ENCODE assay signal across 17 cellular contexts in genomic region chr2:45210466-45211195, GRCh38.
A peak's percentile ranks its signal among the peaks of the same experiment; 100 is the strongest.
DNase-seq lines count a peak whose midpoint lies in the region; ATAC-seq and TF ChIP-seq lines count a peak whose summit lies in the region.
"Had no signal": no experiment of that assay in that cellular context is flagged by ENCODE, and none has a peak within 500 bp of the region (broad histone marks: within the 10 kb centered on the region; RNA-seq: fewer than 3 reads in every experiment).

No MANE protein-coding gene starts in this region.

- no peak overlapping the region for H3K27ac ChIP-seq in CD8-positive, alpha-beta memory T cell (ENCODE audit: low read depth, low read length)

- DNase-seq in ELR (ENCODE audit: low read depth) (peak; percentile 48), RPMI7951 (ENCODE audit: low read depth) (peak; percentile 19), fibroblast of peridontal ligament (ENCODE audit: extremely low read depth) (peak; percentile 97), omental fat pad (ENCODE audit: low spot score) (no peak)
- DNase-seq in CD8-positive, alpha-beta memory T cell, result no peak
- DNase-seq: activated CD8-positive, alpha-beta T cell treated with anti-CD3 and anti-CD28 coated beads for 36 hours; C1 segment of cervical spinal cord; NCI-H187 treated with DMSO at 0.1 percent for 48 hours; NCI-H526 treated with DMSO at 0.1 percent for 48 hours; retina; SHP77; stimulated activated CD8-positive, alpha-beta memory T cell treated with anti-CD3 and anti-CD28 coated beads, Interleukin-4, amount 100 ng/mL, for 48 hours had no signal

- H3K4me1 ChIP-seq in CD8-positive, alpha-beta memory T cell (ENCODE audit: insufficient read depth, low read length), result no peaks in the 10 kb centered on the region

- no peaks in the 10 kb centered on the region for H3K9me3 Mint-ChIP-seq in CD8-positive, alpha-beta memory T cell
- H3K9me3 Mint-ChIP-seq: activated CD8-positive, alpha-beta T cell treated with anti-CD3 and anti-CD28 coated beads for 36 hours; activated T-helper 17 cell treated with anti-CD3 and anti-CD28 coated beads, Interleukin-2, amount 50 U/mL, for 72 hours; natural killer cell treated with Interleukin-12 subunit alpha and Interleukin-12 subunit beta and Interleukin-15 and Interleukin-18, amount 100 ng/mL, for 72 hours had no signal

- no peak for ATAC-seq in HG02759 (IDR thresholded peaks at IDR 0.05; ENCODE audit: unreplicated experiment)
- no peak for ATAC-seq in omental fat pad (ENCODE audit: low FRiP score)
- no peak for ATAC-seq in HG02970 (IDR thresholded peaks at IDR 0.05; ENCODE audit: low FRiP score, unreplicated experiment)
- ATAC-seq: activated CD8-positive, alpha-beta T cell treated with anti-CD3 and anti-CD28 coated beads for 36 hours; activated T-helper 17 cell treated with anti-CD3 and anti-CD28 coated beads, Interleukin-2, amount 50 U/mL, for 72 hours; natural killer cell treated with Interleukin-12 subunit alpha and Interleukin-12 subunit beta and Interleukin-15 and Interleukin-18, amount 100 ng/mL, for 72 hours had no signal

- H3K9me3 ChIP-seq in CD8-positive, alpha-beta memory T cell (ENCODE audit: low read length), result no peaks in the 10 kb centered on the region

- no peak overlapping the region for H3K27ac Mint-ChIP-seq in CD8-positive, alpha-beta memory T cell
- H3K27ac Mint-ChIP-seq: activated CD8-positive, alpha-beta T cell treated with anti-CD3 and anti-CD28 coated beads for 36 hours; activated T-helper 17 cell treated with anti-CD3 and anti-CD28 coated beads, Interleukin-2, amount 50 U/mL, for 72 hours; natural killer cell treated with Interleukin-12 subunit alpha and Interleukin-12 subunit beta and Interleukin-15 and Interleukin-18, amount 100 ng/mL, for 72 hours had no signal

- H3K4me3 Mint-ChIP-seq in CD8-positive, alpha-beta memory T cell, result no peak overlapping the region
- H3K4me3 Mint-ChIP-seq: activated CD8-positive, alpha-beta T cell treated with anti-CD3 and anti-CD28 coated beads for 36 hours; activated T-helper 17 cell treated with anti-CD3 and anti-CD28 coated beads, Interleukin-2, amount 50 U/mL, for 72 hours; natural killer cell treated with Interleukin-12 subunit alpha and Interleukin-12 subunit beta and Interleukin-15 and Interleukin-18, amount 100 ng/mL, for 72 hours had no signal

- POLR2A ChIA-PET in CD8-positive, alpha-beta memory T cell (lab: Charles Lee), result no interaction called here

- TF ChIP-seq RAD21 in Ishikawa (IDR thresholded peaks at IDR 0.05; ENCODE audit: low read depth), result no peak

- TF ChIP-seq EP300 in Ishikawa (IDR thresholded peaks at IDR 0.05; ENCODE audit: borderline replicate concordance), result no peak

- CTCF ChIA-PET in CD8-positive, alpha-beta memory T cell (lab: Charles Lee), result no interaction called here

- no peaks in the 10 kb centered on the region for H3K27me3 ChIP-seq in CD8-positive, alpha-beta memory T cell (ENCODE audit: insufficient read depth, low read length, poor library complexity, severe bottlenecking)

- H3K4me1 Mint-ChIP-seq in CD8-positive, alpha-beta memory T cell, result no peaks in the 10 kb centered on the region
- H3K4me1 Mint-ChIP-seq: activated T-helper 17 cell treated with anti-CD3 and anti-CD28 coated beads, Interleukin-2, amount 50 U/mL, for 72 hours had no signal

- H3K36me3 ChIP-seq in CD8-positive, alpha-beta memory T cell (ENCODE audit: insufficient read depth, low read length), result no peaks in the 10 kb centered on the region

- peaks cover 5 to 22% of the 10 kb centered on the region in 2 donors for H3K27me3 Mint-ChIP-seq in CD8-positive, alpha-beta memory T cell

- no peak overlapping the region for H3K4me3 ChIP-seq in CD8-positive, alpha-beta memory T cell (ENCODE audit: low read length)

- no peaks in the 10 kb centered on the region for H3K36me3 Mint-ChIP-seq in CD8-positive, alpha-beta memory T cell
- H3K36me3 Mint-ChIP-seq: natural killer cell treated with Interleukin-12 subunit alpha and Interleukin-12 subunit beta and Interleukin-15 and Interleukin-18, amount 100 ng/mL, for 72 hours had no signal

- no peak for TF ChIP-seq CTCF in omental fat pad (IDR thresholded peaks at IDR 0.05)

TF ChIP-seq in Ishikawa, 13 proteins besides CTCF, POLR2A, EP300 and RAD21:
- no peak for TF ChIP-seq CREB1 (IDR thresholded peaks at IDR 0.05; ENCODE audit: low read depth)
- peak; percentile 80 for TF ChIP-seq USF1 (IDR thresholded peaks at IDR 0.05)

Comparison
In these comparisons a context has a peak if more than half of its experiments do, and no peak if none do; other contexts are left out.
1. DNase-seq: peak in ELR (single experiment), RPMI7951 (single experiment) and fibroblast of peridontal ligament (single experiment); none in CD8-positive, alpha-beta memory T cell (0 of 5) and omental fat pad (single experiment).